Comparison of ENCODE assay signal across 22 cellular contexts in genomic region chr7:120819861-120820260, GRCh38. TPM values are rescaled to one million over a fixed set of nuclear protein-coding genes. Genes with fewer than 3 reads are reported as not detected.
DNase-seq lines count a peak whose midpoint lies in the region; ATAC-seq and TF ChIP-seq lines count a peak whose summit lies in the region.
"Had no signal": no experiment of that assay in that cellular context is flagged by ENCODE, and none has a peak within 500 bp of the region (broad histone marks: within the 10 kb centered on the region; RNA-seq: fewer than 3 reads in every experiment).

No MANE protein-coding gene starts in this region.

- H3K27ac ChIP-seq in 22Rv1 (no peak overlapping the region), HCT116 (ENCODE audit: low read depth, low read length) (no peak overlapping the region), OCI-LY1 (ENCODE audit: low read depth, low read length, poor library complexity, severe bottlenecking) (no peak overlapping the region)
- H3K27ac ChIP-seq: hepatocyte, ovary, thyroid gland had no signal

- no peaks in the 10 kb centered on the region for H4K20me1 ChIP-seq in HCT116 (ENCODE audit: insufficient read depth)
- no peaks in the 10 kb centered on the region for H4K20me1 ChIP-seq in OCI-LY1 (ENCODE audit: insufficient read depth, low read length)

- H3K9ac ChIP-seq in HCT116 (ENCODE audit: low read length) (no peak overlapping the region), OCI-LY1 (ENCODE audit: low read length) (no peak overlapping the region)

- TF ChIP-seq POLR2A in HCT116 (IDR thresholded peaks at IDR 0.05; ENCODE audit: borderline replicate concordance, extremely low read depth, insufficient read depth, insufficient read length), result no peak

- H3K27me3 ChIP-seq in HCT116 (ENCODE audit: insufficient read depth, low read length) (no peaks in the 10 kb centered on the region), OCI-LY1 (ENCODE audit: insufficient read depth, low read length) (no peaks in the 10 kb centered on the region)
- H3K27me3 ChIP-seq: hepatocyte, ovary, thyroid gland had no signal

- H3K9me3 ChIP-seq in HCT116 (ENCODE audit: control insufficient read depth in 1 of 2, insufficient read depth in 1 of 2, low read depth in 1 of 2, low read length in 2 of 2), result no peaks in the 10 kb centered on the region
- no peaks in the 10 kb centered on the region for H3K9me3 ChIP-seq in OCI-LY1 (ENCODE audit: low read length)
- H3K9me3 ChIP-seq: ovary, thyroid gland had no signal

- H3K79me2 ChIP-seq in HCT116 (ENCODE audit: insufficient read depth, low read length), result no peaks in the 10 kb centered on the region
- no peaks in the 10 kb centered on the region for H3K79me2 ChIP-seq in OCI-LY1 (ENCODE audit: insufficient read depth, low read length)
- H3K79me2 ChIP-seq: hepatocyte had no signal

- H3K4me3 ChIP-seq in GM12865 (ENCODE audit: low read depth, low read length) (no peak overlapping the region), HCT116 (replicated peaks in 1 of 2; ENCODE audit: low read depth in 1 of 2, low read length in 2 of 2) (no peak overlapping the region), OCI-LY1 (ENCODE audit: low read depth, low read length, poor library complexity, severe bottlenecking) (no peak overlapping the region)
- H3K4me3 ChIP-seq: hepatocyte, ovary, thyroid gland had no signal

- H3K4me2 ChIP-seq in HCT116 (ENCODE audit: low read length), result no peak overlapping the region
- H3K4me2 ChIP-seq in OCI-LY1 (ENCODE audit: low read length), result no peak overlapping the region
- H3K4me2 ChIP-seq: hepatocyte had no signal

- 0 out of 2 replicates have a peak, but pooled peaks have one; percentile 10 for TF ChIP-seq CTCF in 22Rv1 (IDR thresholded peaks at IDR 0.05)
- no peak for TF ChIP-seq CTCF in GM12865 (IDR thresholded peaks at IDR 0.05; ENCODE audit: insufficient read depth, low read depth, low read length, missing control alignments)
- TF ChIP-seq CTCF in HCT116 (IDR thresholded peaks at IDR 0.05 in 2 of 3, conservative IDR thresholded peaks at IDR 0.05 in 1 of 3; ENCODE audit: borderline replicate concordance in 1 of 3, insufficient read depth in 1 of 3, low read depth in 2 of 3, low read length in 2 of 3), result no peak
- TF ChIP-seq CTCF in OCI-LY1 (IDR thresholded peaks at IDR 0.05; ENCODE audit: low read length), result 0 out of 2 replicates have a peak, but pooled peaks have one; percentile 5

- H3K36me3 ChIP-seq in HCT116 (ENCODE audit: control insufficient read depth in 1 of 2, insufficient read depth in 2 of 2, low read length in 2 of 2), result no peaks in the 10 kb centered on the region
- no peaks in the 10 kb centered on the region for H3K36me3 ChIP-seq in OCI-LY1 (ENCODE audit: insufficient read depth, low read length)
- H3K36me3 ChIP-seq: ovary had no signal

- no peaks in the 10 kb centered on the region for H3K4me1 ChIP-seq in HCT116 (ENCODE audit: control insufficient read depth in 1 of 2, insufficient read depth in 2 of 2, low read length in 2 of 2)
- H3K4me1 ChIP-seq in OCI-LY1 (ENCODE audit: insufficient read depth, low read length, severe bottlenecking), result no peaks in the 10 kb centered on the region
- H3K4me1 ChIP-seq: thyroid gland had no signal

- BruUV-seq in HCT116 (replicated peaks; lab: Mats Ljungman, UMichigan), result no TSS peak

- RAD21 ChIA-PET in HCT116 (lab: Charles Lee; ENCODE audit: low non-redundant PET in 1 of 2, low total read pairs in 2 of 2, uncharacterized antibody in 2 of 2, unreplicated experiment in 2 of 2), result interaction anchor here in 1 of 2 experiments (0.5 kb wide), 1 partner anchor 1174 kb away, joined by 4 read pairs; no protein-coding TSS in a partner anchor

- H2AFZ ChIP-seq in HCT116 (ENCODE audit: low read depth, low read length, poor library complexity, severe bottlenecking) (no peak overlapping the region), OCI-LY1 (ENCODE audit: low read length) (no peak overlapping the region)
- H2AFZ ChIP-seq: hepatocyte had no signal

- H3F3A ChIP-seq in OCI-LY1 (ENCODE audit: insufficient read depth, low read length), result no peaks in the 10 kb centered on the region

- DNase-seq in GM12865 (ENCODE audit: low read depth) (peak; percentile 14), HCT116 (ENCODE audit: low read depth, low spot score) (no peak), A172 (ENCODE audit: low spot score) (no peak), cardiac septum (ENCODE audit: low spot score) (no peak)
- DNase-seq: activated CD4-positive, alpha-beta T cell treated with anti-CD3 and anti-CD28 coated beads, Interleukin-2, amount 50 U/mL, for 4 hours; activated gamma-delta T cell; CD4-positive, CD25-positive, alpha-beta regulatory T cell; DMS79 treated with DMSO at 0.1 percent for 48 hours; mammary epithelial cell; naive thymus-derived CD4-positive, alpha-beta T cell; NCI-H1694 treated with DMSO at 0.1 percent for 48 hours; ovary; SIG-M5; stimulated activated naive CD4-positive, alpha-beta T cell; T-helper 1 cell; thyroid gland had no signal

- no peak for ATAC-seq in HCT116
- ATAC-seq in HG03439 (IDR thresholded peaks at IDR 0.05; ENCODE audit: unreplicated experiment), result no peak
- no peak for ATAC-seq in GM19395 (IDR thresholded peaks at IDR 0.05; ENCODE audit: unreplicated experiment)
- ATAC-seq: naive thymus-derived CD4-positive, alpha-beta T cell; sciatic nerve had no signal

- H3K9me2 ChIP-seq in HCT116 (ENCODE audit: insufficient read depth) (no peaks in the 10 kb centered on the region), OCI-LY1 (ENCODE audit: low read depth, low read length) (no peaks in the 10 kb centered on the region)

- TF ChIP-seq RAD21 in HCT116 (IDR thresholded peaks at IDR 0.05; ENCODE audit: low read depth), result peak; percentile 34; the same call in 1 of the 2 replicates

- POLR2A ChIA-PET in HCT116 (lab: Charles Lee), result no interaction called here

- CTCF ChIA-PET in HCT116 (lab: Charles Lee), result interaction anchor here (0.9 to 3.2 kb wide), 2 partner anchors 14 to 28 kb away, joined by 3 to 13 read pairs; no protein-coding TSS in a partner anchor

- intact Hi-C loops in HCT116 (cut with micrococcal nuclease), result no loop called here
- intact Hi-C loops in cardiac septum (cut with DNase I), result no loop called here

TF ChIP-seq in HCT116, 20 proteins besides CTCF, POLR2A, EP300 and RAD21:
- TF ChIP-seq EGR1 (IDR thresholded peaks at IDR 0.05; ENCODE audit: low read depth) (no peak), POLR2AphosphoS5 (IDR thresholded peaks at IDR 0.05; ENCODE audit: low read depth, low read length) (no peak), ZNF274 (IDR thresholded peaks at IDR 0.05; ENCODE audit: low read depth, low read length) (no peak), SP1 (IDR thresholded peaks at IDR 0.05; ENCODE audit: low read depth) (no peak), SRF (IDR thresholded peaks at IDR 0.05; ENCODE audit: low read depth) (no peak), EZH2phosphoT487 (IDR thresholded peaks at IDR 0.05; ENCODE audit: borderline replicate concordance) (no peak)

RNA-seq across cellular contexts. Expression of gene TSPAN12, which starts 38.1 kb away (rescaled TPM):
- total RNA-seq in HCT116 (2021; ENCODE audit: unreplicated experiment) (7.4 TPM), cardiac septum (54.9 TPM)
- polyA plus RNA-seq in HCT116 (2012), result 4.0 and 4.9 TPM in 2 replicates
- total RNA-seq in A172 (2014; rRNA removed; shearing (Covaris generic)), result 0.81 and 1.4 TPM in 2 replicates
- total RNA-seq: CD4-positive, CD25-positive, alpha-beta regulatory T cell; naive thymus-derived CD4-positive, alpha-beta T cell had no signal
- polyA plus RNA-seq: naive thymus-derived CD4-positive, alpha-beta T cell had no signal

Comparison
In these comparisons a context has a peak if more than half of its experiments do, and no peak if none do; other contexts are left out.
1. CTCF ChIP-seq: peak in 22Rv1 (single experiment) and OCI-LY1 (single experiment); none in GM12865 (single experiment) and HCT116 (0 of 3).